ENCODE assay signal across 18 cellular contexts in the genomic region with DNA sequence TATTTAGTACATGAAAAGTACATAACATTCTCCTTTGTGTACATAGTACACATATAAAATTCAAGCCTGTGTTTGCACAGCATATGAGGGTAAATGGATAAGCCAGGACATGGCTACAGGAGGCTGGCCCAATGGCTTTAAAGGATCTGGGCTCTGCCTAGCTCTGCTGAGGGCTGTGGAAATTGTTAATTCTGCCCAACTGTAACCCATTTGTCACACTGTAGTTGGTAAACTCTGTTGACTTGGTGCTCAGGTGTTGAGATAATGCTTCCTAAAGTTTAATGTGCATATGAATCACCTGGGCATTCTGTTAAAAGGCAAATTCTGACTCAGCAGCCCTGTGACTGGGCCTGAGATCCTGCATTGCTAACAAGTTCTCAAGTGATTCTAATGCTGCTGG.
DNase-seq lines count a peak whose midpoint lies in the region; ATAC-seq and TF ChIP-seq lines count a peak whose summit lies in the region.
"Had no signal": no experiment of that assay in that cellular context is flagged by ENCODE, and none has a peak within 500 bp of the region (broad histone marks: within the 10 kb centered on the region; RNA-seq: fewer than 3 reads in every experiment).

No MANE protein-coding gene starts in this region.

- no peak overlapping the region for H3K4me3 ChIP-seq in NT2/D1 (ENCODE audit: insufficient read length, low read depth)
- H3K4me3 ChIP-seq: SK-N-MC, thyroid gland had no signal

- peak overlapping the region; percentile 66 for H3K27ac ChIP-seq in epithelial cell of prostate
- H3K27ac ChIP-seq: SK-N-MC, thyroid gland had no signal

- no peaks in the 10 kb centered on the region for H3K9me3 ChIP-seq in NT2/D1 (ENCODE audit: insufficient read depth, low read length)
- H3K9me3 ChIP-seq: thyroid gland had no signal

- ATAC-seq in GM21737 (IDR thresholded peaks at IDR 0.05; ENCODE audit: unreplicated experiment) = no peak

- no peaks in the 10 kb centered on the region for H3K27me3 ChIP-seq in NT2/D1 (ENCODE audit: insufficient read depth, insufficient read length)
- H3K27me3 ChIP-seq: thyroid gland had no signal

- peak in 2 of 3 experiments; percentile 7 to 59 for DNase-seq in NCI-H1417 (lab: John Stamatoyannopoulos, UW)
- DNase-seq in NCI-H1417 treated with DMSO at 0.1 percent for 48 hours (lab: John Stamatoyannopoulos, UW) = no peak
- peak; percentile 5 for DNase-seq in NT2/D1 (ENCODE audit: low read depth, low spot score)
- peak; percentile 88 for DNase-seq in epithelial cell of prostate (ENCODE audit: low read depth, low spot score)
- DNase-seq in renal cortical epithelial cell (ENCODE audit: low read depth) = peak; percentile 90
- DNase-seq in NCI-H1092 treated with DMSO at 0.1 percent for 48 hours (lab: John Stamatoyannopoulos, UW) = no peak
- DNase-seq in erythroblast (lab: John Stamatoyannopoulos, UW) = no peak
- DNase-seq: 8988T; activated CD4-positive, alpha-beta T cell treated with anti-CD3 and anti-CD28 coated beads, Interleukin-2, amount 50 U/mL, for 48 hours; activated T-cell treated with anti-CD3 and anti-CD28 coated beads, Interleukin-2, amount 50 U/mL, for 72 hours; C1 segment of cervical spinal cord; caudate nucleus; DMS79 treated with DMSO at 0.1 percent for 48 hours; NCI-H2107; stimulated activated CD4-positive, alpha-beta T cell treated with anti-CD3 and anti-CD28 coated beads, Interleukin-4, amount 100 ng/mL, for 4 hours; thyroid gland had no signal

- TF ChIP-seq POLR2A in erythroblast (IDR thresholded peaks at IDR 0.05; ENCODE audit: low read length) = no peak

- no peaks in the 10 kb centered on the region for H3K4me1 ChIP-seq in NT2/D1 (ENCODE audit: insufficient read depth, insufficient read length)
- H3K4me1 ChIP-seq: thyroid gland had no signal

- no peak overlapping the region for H3K9ac ChIP-seq in NT2/D1 (ENCODE audit: insufficient read length, low read depth)

- H3K36me3 ChIP-seq in NT2/D1 (ENCODE audit: insufficient read depth, insufficient read length, low read length) = no peaks in the 10 kb centered on the region
- H3K36me3 ChIP-seq: thyroid gland had no signal

Comparison
In these comparisons a context has a peak if more than half of its experiments do, and no peak if none do; other contexts are left out.
1. DNase-seq: peak in NCI-H1417 (2 of 3), NT2/D1 (single experiment), epithelial cell of prostate (single experiment) and renal cortical epithelial cell (single experiment); none in NCI-H1417 treated with DMSO at 0.1 percent for 48 hours (single experiment), NCI-H1092 treated with DMSO at 0.1 percent for 48 hours (single experiment) and erythroblast (0 of 2).